17 cellular contexts compared by ENCODE assay signal in genomic region chr5:1777281-1778137, GRCh38. TPM values are rescaled to one million over a fixed set of nuclear protein-coding genes. Genes with fewer than 3 reads are reported as not detected.
A peak's percentile ranks its signal among the peaks of the same experiment; 100 is the strongest.
DNase-seq lines count a peak whose midpoint lies in the region; ATAC-seq, FAIRE-seq and TF ChIP-seq lines count a peak whose summit lies in the region.
"Had no signal": no experiment of that assay in that cellular context is flagged by ENCODE, and none has a peak within 500 bp of the region (broad histone marks: within the 10 kb centered on the region; RNA-seq: fewer than 3 reads in every experiment).

No MANE protein-coding gene starts in this region.

- no peak overlapping the region for H3K4me2 ChIP-seq in K562 (ENCODE audit: insufficient read depth, low read length)
- no peak overlapping the region for H3K4me2 ChIP-seq in neuronal stem cell (ENCODE audit: insufficient read depth, low read length, poor library complexity, severe bottlenecking)
- H3K4me2 ChIP-seq: GM23338 had no signal

- H2BK15ac ChIP-seq in neuronal stem cell (ENCODE audit: low read length), result no peak overlapping the region

- WGBS in K562 (ENCODE audit: insufficient coverage, low coverage, missing lambda C conversion rate), result 9% methylated on average over 28 of the region's 31 CpGs
- WGBS in neuronal stem cell (ENCODE audit: extremely low coverage in 2 of 2, insufficient read length in 2 of 2, insufficient replicate concordance in 1 of 2), 2 donors, result no CpG with 5 or more reads among the region's 31 CpGs

- TF ChIP-seq RAD21 in K562 (CRISPR knock-in tag; conservative IDR thresholded peaks at IDR 0.05 in 1 of 2, IDR thresholded peaks at IDR 0.05 in 1 of 2), result no peak

- intact Hi-C loops in Right ventricle myocardium superior (cut with DNase I) (no loop called here), left ventricle myocardium inferior (cut with micrococcal nuclease) (no loop called here), K562 (cut with micrococcal nuclease) (no loop called here), upper lobe of right lung (cut with DNase I) (no loop called here)
- intact Hi-C loops in activated CD8-positive, alpha-beta T cell treated with anti-CD3 and anti-CD28 coated beads for 36 hours (cut with micrococcal nuclease), result no loop called here

- no peak overlapping the region for H3K23ac ChIP-seq in neuronal stem cell (ENCODE audit: low read depth, low read length, poor library complexity)

- no TSS peak for BruUV-seq in K562 (replicated peaks; lab: Mats Ljungman, UMichigan)

- H3K18ac ChIP-seq in neuronal stem cell (ENCODE audit: low read length), result peak overlapping the region; percentile 72

- no peaks in the 10 kb centered on the region for H3K9me1 ChIP-seq in K562 (ENCODE audit: control insufficient read depth, insufficient read depth, low read length)

- TF ChIP-seq CTCF in left ventricle myocardium inferior (IDR thresholded peaks at IDR 0.05; ENCODE audit: borderline replicate concordance) (no peak), K562 (IDR thresholded peaks at IDR 0.05 in 2 of 3, conservative IDR thresholded peaks at IDR 0.05 in 1 of 3; ENCODE audit: insufficient read depth in 2 of 3, low read depth in 1 of 3, low read length in 3 of 3) (no peak), upper lobe of right lung (IDR thresholded peaks at IDR 0.05) (no peak)
- no peak for TF ChIP-seq CTCF in activated CD8-positive, alpha-beta T cell treated with anti-CD3 and anti-CD28 coated beads for 36 hours (IDR thresholded peaks at IDR 0.05)

- ATAC-seq in Right ventricle myocardium superior (ENCODE audit: poor library complexity) (no peak), K562 (peak; percentile 53), upper lobe of right lung (peak; percentile 26)
- ATAC-seq in activated CD8-positive, alpha-beta T cell treated with anti-CD3 and anti-CD28 coated beads for 36 hours, result no peak
- ATAC-seq: GM23338, HCT116 had no signal

- CTCF ChIA-PET in K562 (lab: Yijun Ruan, JAX; ENCODE audit: low intra/inter-chr PET ratio), result no interaction called here
- CTCF ChIA-PET in activated CD8-positive, alpha-beta T cell treated with anti-CD3 and anti-CD28 coated beads for 36 hours (lab: Charles Lee), result interaction anchor here (1.0 kb wide), 1 partner anchor 41 kb away, joined by 3 read pairs; no protein-coding TSS in a partner anchor

- POLR2A ChIA-PET in K562 (lab: Yijun Ruan, JAX), result interaction anchor here (0.6 to 1.2 kb wide), 2 partner anchors 8 to 143 kb away, joined by 3 to 5 read pairs; no protein-coding TSS in a partner anchor
- POLR2A ChIA-PET in activated CD8-positive, alpha-beta T cell treated with anti-CD3 and anti-CD28 coated beads for 36 hours (lab: Charles Lee), result interaction anchor here (1.0 to 1.1 kb wide), 2 partner anchors 13 to 21 kb away, joined by 3 read pairs; no protein-coding TSS in a partner anchor

- in situ Hi-C loops in K562 (cut with MboI), result no loop called here

- no peak for TF ChIP-seq EP300 in K562 (IDR thresholded peaks at IDR 0.05; ENCODE audit: low read length)

- no peaks in the 10 kb centered on the region for H3K27me3 Mint-ChIP-seq in activated CD8-positive, alpha-beta T cell treated with anti-CD3 and anti-CD28 coated beads for 36 hours

- H3K27ac ChIP-seq in left ventricle myocardium inferior (replicated peaks), result no peak overlapping the region
- H3K27ac ChIP-seq in K562 (ENCODE audit: extremely low read depth, low read depth, low read length), result no peak overlapping the region
- no peak overlapping the region for H3K27ac ChIP-seq in neuronal stem cell (replicated peaks; ENCODE audit: low read length)
- H3K27ac ChIP-seq in upper lobe of right lung, result no peak overlapping the region
- H3K27ac ChIP-seq: C4-2B had no signal

- no peak overlapping the region for H4K8ac ChIP-seq in neuronal stem cell (ENCODE audit: low read depth, low read length)

- H3K9me3 Mint-ChIP-seq in activated CD8-positive, alpha-beta T cell treated with anti-CD3 and anti-CD28 coated beads for 36 hours, result no peaks in the 10 kb centered on the region
- H3K9me3 Mint-ChIP-seq: GM23338 had no signal

- H3K14ac ChIP-seq in neuronal stem cell (ENCODE audit: low read length), result peak overlapping the region; percentile 97

- H3K4me3 ChIP-seq in left ventricle myocardium inferior, result no peak overlapping the region
- H3K4me3 ChIP-seq in K562, result no peak overlapping the region
- H3K4me3 ChIP-seq in neuronal stem cell (ENCODE audit: low read length in 2 of 2), result no peak overlapping the region
- H3K4me3 ChIP-seq in upper lobe of right lung, result no peak overlapping the region
- H3K4me3 ChIP-seq: GM23338 had no signal

- H3K4me3 Mint-ChIP-seq in activated CD8-positive, alpha-beta T cell treated with anti-CD3 and anti-CD28 coated beads for 36 hours, result no peak overlapping the region
- H3K4me3 Mint-ChIP-seq: GM23338 had no signal

- no peak overlapping the region for H3K4ac ChIP-seq in neuronal stem cell (ENCODE audit: low read length)

- no peak for FAIRE-seq in K562 (lab: Jason Lieb, UNC)
- FAIRE-seq: GM12892 had no signal

- H3K79me1 ChIP-seq in neuronal stem cell (ENCODE audit: low read depth, low read length), result no peaks in the 10 kb centered on the region

- H4K20me1 ChIP-seq in K562 (replicated peaks; ENCODE audit: control insufficient read depth, insufficient read depth, low read length), result no peaks in the 10 kb centered on the region; the same call in 1 of the 2 replicates

- no peak overlapping the region for H3K27ac Mint-ChIP-seq in activated CD8-positive, alpha-beta T cell treated with anti-CD3 and anti-CD28 coated beads for 36 hours
- H3K27ac Mint-ChIP-seq: GM23338 had no signal

- no peaks in the 10 kb centered on the region for H3K79me2 ChIP-seq in K562 (ENCODE audit: control insufficient read depth, insufficient read depth, low read length)

- H3K36me3 Mint-ChIP-seq in activated CD8-positive, alpha-beta T cell treated with anti-CD3 and anti-CD28 coated beads for 36 hours (ENCODE audit: low read depth), result no peaks in the 10 kb centered on the region

- no peak for TF ChIP-seq POLR2A in K562 (conservative IDR thresholded peaks at IDR 0.05)

- no peaks in the 10 kb centered on the region for H3K4me1 ChIP-seq in left ventricle myocardium inferior
- H3K4me1 ChIP-seq in K562 (replicated peaks in 1 of 2; ENCODE audit: control insufficient read depth in 2 of 2, insufficient read depth in 2 of 2, low read length in 2 of 2), result peaks cover 0 to 4% of the 10 kb centered on the region in 2 experiments; a peak in 1 of 5 replicates
- peaks cover 0 to 9% of the 10 kb centered on the region in 2 donors for H3K4me1 ChIP-seq in neuronal stem cell (ENCODE audit: control insufficient read depth in 2 of 2, insufficient read depth in 1 of 2, low read depth in 1 of 2, low read length in 2 of 2)
- no peaks in the 10 kb centered on the region for H3K4me1 ChIP-seq in upper lobe of right lung

- H2AK5ac ChIP-seq in neuronal stem cell (ENCODE audit: low read depth, low read length), result peak overlapping the region; percentile 34

- H3K9ac ChIP-seq in K562 (ENCODE audit: insufficient read depth in 1 of 2, low read depth in 2 of 2, low read length in 2 of 2), result no peak overlapping the region
- peak overlapping the region; percentile 15 for H3K9ac ChIP-seq in neuronal stem cell (ENCODE audit: low read depth, low read length, poor library complexity)

- H3K36me3 ChIP-seq in left ventricle myocardium inferior (no peaks in the 10 kb centered on the region), K562 (ENCODE audit: control insufficient read depth, insufficient read depth, low read length) (no peaks in the 10 kb centered on the region), neuronal stem cell (replicated peaks in 1 of 2; ENCODE audit: control insufficient read depth in 2 of 2, insufficient read depth in 2 of 2, low read length in 2 of 2) (no peaks in the 10 kb centered on the region), upper lobe of right lung (no peaks in the 10 kb centered on the region)

- H3K4me1 Mint-ChIP-seq in activated CD8-positive, alpha-beta T cell treated with anti-CD3 and anti-CD28 coated beads for 36 hours (ENCODE audit: low read depth), result peaks cover 3% of the 10 kb centered on the region
- H3K4me1 Mint-ChIP-seq: GM23338 had no signal

- peak; percentile 26 for DNase-seq in Right ventricle myocardium superior
- no peak for DNase-seq in left ventricle myocardium inferior
- no peak for DNase-seq in K562 (ENCODE audit: extremely low read depth in 1 of 4, low spot score in 3 of 4)
- no peak for DNase-seq in neuronal stem cell (ENCODE audit: low spot score)
- DNase-seq in upper lobe of right lung, result peak; percentile 62
- no peak for DNase-seq in activated CD8-positive, alpha-beta T cell treated with anti-CD3 and anti-CD28 coated beads for 36 hours
- no peak for DNase-seq in OCI-M2 (lab: John Stamatoyannopoulos, UW; ENCODE audit: unreplicated experiment)
- DNase-seq: NCI-H1092, NCI-H146, NCI-H2081, NCI-H748 treated with DMSO at 0.1 percent for 48 hours, OCI-M1, RPMI8226 had no signal

- H3K9me3 ChIP-seq in left ventricle myocardium inferior (replicated peaks), result no peaks in the 10 kb centered on the region
- H3K9me3 ChIP-seq in K562 (replicated peaks; ENCODE audit: control insufficient read depth, insufficient read depth, low read depth, low read length), result no peaks in the 10 kb centered on the region
- peaks cover 0 to 10% of the 10 kb centered on the region in 2 donors for H3K9me3 ChIP-seq in neuronal stem cell (replicated peaks in 1 of 2; ENCODE audit: control insufficient read depth in 2 of 2, insufficient read depth in 1 of 2, low read depth in 1 of 2, low read length in 2 of 2)
- H3K9me3 ChIP-seq in upper lobe of right lung, result no peaks in the 10 kb centered on the region

- H2BK12ac ChIP-seq in neuronal stem cell (ENCODE audit: low read length), result no peak overlapping the region

- no peak overlapping the region for H4K91ac ChIP-seq in neuronal stem cell (ENCODE audit: low read depth, low read length, poor library complexity)

- peaks cover 2% of the 10 kb centered on the region for H3K27me3 ChIP-seq in left ventricle myocardium inferior (ENCODE audit: low read depth)
- H3K27me3 ChIP-seq in K562 (ENCODE audit: control insufficient read depth in 2 of 2, insufficient read depth in 2 of 2, low read length in 2 of 2), result peaks cover 56 to 70% of the 10 kb centered on the region in 2 experiments
- no peaks in the 10 kb centered on the region for H3K27me3 ChIP-seq in neuronal stem cell (ENCODE audit: control insufficient read depth in 3 of 3, insufficient read depth in 3 of 3, low read depth in 1 of 3, low read length in 3 of 3)
- H3K27me3 ChIP-seq in upper lobe of right lung, result peaks cover 3% of the 10 kb centered on the region

- no peak overlapping the region for H2BK120ac ChIP-seq in neuronal stem cell (ENCODE audit: low read depth, low read length)

- H2BK5ac ChIP-seq in neuronal stem cell (ENCODE audit: low read length), result no peak overlapping the region

- no peak overlapping the region for H2AFZ ChIP-seq in K562 (ENCODE audit: low read depth, low read length)
- H2AFZ ChIP-seq in neuronal stem cell (ENCODE audit: low read length), result peak overlapping the region; percentile 49
- H2AFZ ChIP-seq: GM23338 had no signal

RNA-seq across cellular contexts. Expression of gene MRPL36, which starts 22.1 kb away (rescaled TPM):
- total RNA-seq in Right ventricle myocardium superior, result 65.5 TPM
- total RNA-seq in left ventricle myocardium inferior, result 57.4 TPM
- 26.7 and 58.3 TPM in 2 replicates for total RNA-seq in K562 (2011; cell fraction: chromatin; rRNA removed; ENCODE audit: low replicate concordance)
- total RNA-seq in K562 (2011; cell fraction: nucleolus; rRNA removed), result 61.8 and 76.9 TPM in 2 replicates
- total RNA-seq in K562 (2011; cell fraction: nucleoplasm; rRNA removed), result 52.0 and 86.6 TPM in 2 replicates
- total RNA-seq in K562 (2014; rRNA removed), result 120 and 124 TPM in 2 replicates
- total RNA-seq in K562 (2014; rRNA removed; fragmentation: Illumina TruSeq; extraction: Trizol), result 78.3 and 79.2 TPM in 2 replicates
- 98.6 and 111 TPM in 2 replicates for total RNA-seq in K562 (2015; rRNA removed; fragmentation: Illumina TruSeq; extraction: Trizol)
- total RNA-seq in K562 (2021), result 99.7 and 108 TPM in 2 replicates
- polyA plus RNA-seq in K562 (2011; rRNA removed), result 126 and 153 TPM in 2 replicates
- 98.6 and 153 TPM in 2 replicates for polyA plus RNA-seq in K562 (2011; cell fraction: cytosol; rRNA removed)
- polyA plus RNA-seq in K562 (2011; cell fraction: nucleus; rRNA removed), result 99.5 and 103 TPM in 2 replicates
- polyA plus RNA-seq in K562 (2012), result 83.2 and 123 TPM in 2 replicates
- polyA plus RNA-seq in K562 (2014; fragmentation: Illumina TruSeq; extraction: Trizol), result 120 and 123 TPM in 2 replicates
- polyA plus RNA-seq in K562 (2014; fragmentation: Nextera tagmentation; extraction: Ambion mirVana), result 100 to 1,000 TPM; 550 to 557 TPM
- 184 and 199 TPM in 2 replicates for polyA plus RNA-seq in K562 (2014; rRNA removed)
- 53.5 and 58.0 TPM in 2 replicates for polyA minus RNA-seq in K562 (2011; rRNA and poly(A)+ RNA removed)
- 31.9 and 33.4 TPM in 2 replicates for polyA minus RNA-seq in K562 (2011; cell fraction: cytosol; rRNA and poly(A)+ RNA removed)
- polyA minus RNA-seq in K562 (2011; cell fraction: nucleus; rRNA and poly(A)+ RNA removed), result 37.2 and 53.5 TPM in 2 replicates
- 54.5 TPM for polyA plus RNA-seq in neuronal stem cell (2013, experiment 1 of 2)
- 56.1 TPM for polyA plus RNA-seq in neuronal stem cell (2013, experiment 2 of 2)
- total RNA-seq in upper lobe of right lung, result 29.4 TPM
- 10 to 100 TPM; 80.1 to 87.2 TPM for total RNA-seq in activated CD8-positive, alpha-beta T cell treated with anti-CD3 and anti-CD28 coated beads for 36 hours

RNA-seq across cellular contexts. Expression of gene NDUFS6, which starts 23.7 kb away (rescaled TPM):
- total RNA-seq in Right ventricle myocardium superior (126 TPM), left ventricle myocardium inferior (122 TPM), K562 (2014; rRNA removed) (187 and 258 TPM in 2 replicates), K562 (2014; rRNA removed; fragmentation: Illumina TruSeq; extraction: Trizol) (61.1 and 77.0 TPM in 2 replicates), K562 (2015; rRNA removed; fragmentation: Illumina TruSeq; extraction: Trizol) (154 and 169 TPM in 2 replicates), K562 (2021) (97.2 and 104 TPM in 2 replicates), upper lobe of right lung (23.5 TPM)
- total RNA-seq in K562 (2011; cell fraction: chromatin; rRNA removed; ENCODE audit: low replicate concordance), result 19.2 and 34.5 TPM in 2 replicates
- 50.4 and 58.7 TPM in 2 replicates for total RNA-seq in K562 (2011; cell fraction: nucleolus; rRNA removed)
- total RNA-seq in K562 (2011; cell fraction: nucleoplasm; rRNA removed), result 40.3 and 48.3 TPM in 2 replicates
- polyA plus RNA-seq in K562 (2011; rRNA removed) (52.7 and 54.7 TPM in 2 replicates), K562 (2014; fragmentation: Illumina TruSeq; extraction: Trizol) (73.1 and 114 TPM in 2 replicates), K562 (2014; fragmentation: Nextera tagmentation; extraction: Ambion mirVana) (10 to 100 TPM; 36.1 to 67.5 TPM), K562 (2014; rRNA removed) (238 and 291 TPM in 2 replicates)
- 172 and 193 TPM in 2 replicates for polyA plus RNA-seq in K562 (2011; cell fraction: cytosol; rRNA removed)
- polyA plus RNA-seq in K562 (2011; cell fraction: nucleus; rRNA removed), result 53.4 and 60.6 TPM in 2 replicates
- polyA plus RNA-seq in K562 (2012), result 123 and 325 TPM in 2 replicates
- 23.4 and 29.5 TPM in 2 replicates for polyA minus RNA-seq in K562 (2011; rRNA and poly(A)+ RNA removed)
- 51.9 and 68.1 TPM in 2 replicates for polyA minus RNA-seq in K562 (2011; cell fraction: cytosol; rRNA and poly(A)+ RNA removed)
- polyA minus RNA-seq in K562 (2011; cell fraction: nucleus; rRNA and poly(A)+ RNA removed), result 27.2 and 41.0 TPM in 2 replicates
- polyA plus RNA-seq in neuronal stem cell (2013, experiment 1 of 2), result 149 TPM
- polyA plus RNA-seq in neuronal stem cell (2013, experiment 2 of 2), result 147 TPM
- total RNA-seq in activated CD8-positive, alpha-beta T cell treated with anti-CD3 and anti-CD28 coated beads for 36 hours, result 10 to 100 TPM; 32.2 to 39.1 TPM

Comparison
In these comparisons a context has a peak if more than half of its experiments do, and no peak if none do; other contexts are left out.
1. DNase-seq: peak in Right ventricle myocardium superior (single experiment) and upper lobe of right lung (single experiment); none in left ventricle myocardium inferior (single experiment), K562 (0 of 4), neuronal stem cell (single experiment), activated CD8-positive, alpha-beta T cell treated with anti-CD3 and anti-CD28 coated beads for 36 hours (single experiment) and OCI-M2 (single experiment).
2. ATAC-seq: peak in K562 (single experiment) and upper lobe of right lung (single experiment); none in Right ventricle myocardium superior (single experiment) and activated CD8-positive, alpha-beta T cell treated with anti-CD3 and anti-CD28 coated beads for 36 hours (single experiment).